ENCODE assay signal across 19 cellular contexts in the genomic region with DNA sequence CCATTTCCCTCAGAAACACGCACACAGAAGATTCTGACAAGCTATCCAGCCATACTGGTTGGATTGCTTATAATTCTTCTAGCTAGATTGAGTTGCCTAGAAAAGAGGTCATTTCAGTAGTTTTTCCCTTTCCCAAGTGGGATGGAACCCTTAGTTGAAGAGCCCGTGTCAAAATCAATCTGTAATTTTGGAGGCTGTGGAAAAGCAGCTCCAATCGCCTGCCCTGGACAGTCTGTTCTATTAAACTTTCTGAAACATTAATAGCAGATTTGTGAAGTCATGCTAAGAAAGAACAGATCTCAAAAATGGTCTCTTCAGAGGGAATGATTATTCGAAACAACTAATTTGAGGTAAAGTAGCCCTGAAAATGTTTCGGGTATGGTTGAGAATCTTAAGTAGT. TPM values are rescaled to one million over a fixed set of nuclear protein-coding genes. Genes with fewer than 3 reads are reported as not detected.
"Had no signal": no experiment of that assay in that cellular context is flagged by ENCODE, and none has a peak within 500 bp of the region (broad histone marks: within the 10 kb centered on the region; RNA-seq: fewer than 3 reads in every experiment).

No MANE protein-coding gene starts in this region.

- H3K4me2 ChIP-seq: KMS-11 had no signal

- H3K9ac ChIP-seq: KMS-11 had no signal

- ATAC-seq: K562 had no signal

- H3K27ac ChIP-seq: HL-60, KMS-11 had no signal

- DNase-seq: Kasumi-1, MM.1S, NCI-H1092 treated with DMSO at 0.1 percent for 48 hours, NCI-H1436, NCI-H187, NCI-H2029, NCI-H2081 treated with DMSO at 0.1 percent for 48 hours, NCI-H2171, NCI-H226, NCI-H446, NCI-H510A, NCI-H524 treated with DMSO at 0.1 percent for 48 hours, NCI-H69, NCI-H774, Right ventricle myocardium superior, RPMI8226 had no signal

- H3K4me3 ChIP-seq: K562 had no signal

RNA-seq across cellular contexts. Expression of gene TMEM200A, which starts 29.3 kb away (rescaled TPM):
- total RNA-seq: Right ventricle myocardium superior had no signal
- polyA plus RNA-seq: K562 had no signal
